28 cellular contexts compared by ENCODE assay signal in genomic region chr4:105976913-105977312, GRCh38.
"Had no signal": no experiment of that assay in that cellular context is flagged by ENCODE, and none has a peak within 500 bp of the region (broad histone marks: within the 10 kb centered on the region; RNA-seq: fewer than 3 reads in every experiment).

No MANE protein-coding gene starts in this region.

- H3K27me3 ChIP-seq: adrenal gland, brain microvascular endothelial cell, colonic mucosa, esophagus squamous epithelium, gastroesophageal sphincter, heart right ventricle had no signal

- H3K36me3 ChIP-seq: adrenal gland, brain microvascular endothelial cell, colonic mucosa, esophagus squamous epithelium, gastroesophageal sphincter, heart right ventricle, WERI-Rb-1 had no signal

- DNase-seq: activated B cell treated with CpG ODN at 0.5 μM for 24 hours; activated CD4-positive, alpha-beta T cell treated with anti-CD3 and anti-CD28 coated beads for 48 hours; activated CD4-positive, alpha-beta T cell treated with anti-CD3 and anti-CD28 coated beads, Interleukin-2, amount 50 U/mL, for 1 hour; activated CD4-positive, alpha-beta T cell treated with anti-CD3 and anti-CD28 coated beads, Interleukin-2, amount 50 U/mL, for 48 hours; activated CD8-positive, alpha-beta memory T cell treated with anti-CD3 and anti-CD28 coated beads for 24 hours; activated CD8-positive, alpha-beta T cell treated with anti-CD3 and anti-CD28 coated beads for 36 hours; activated effector memory CD4-positive, alpha-beta T cell treated with Interleukin-2 at 50 U/mL for 16 hours; activated naive CD4-positive, alpha-beta T cell treated with anti-CD3 and anti-CD28 coated beads for 36 hours; activated naive CD8-positive, alpha-beta T cell treated with anti-CD3 and anti-CD28 coated beads for 36 hours; activated naive CD8-positive, alpha-beta T cell treated with anti-CD3 and anti-CD28 coated beads, Interleukin-2, amount 50 U/mL, for 24 hours; activated T-cell treated with anti-CD3 and anti-CD28 coated beads, Interleukin-2, amount 50 U/mL, for 4 hours; adrenal gland; brain microvascular endothelial cell; central memory CD4-positive, alpha-beta T cell; cerebellar nuclear complex; colonic mucosa; effector CD8-positive, alpha-beta T cell; esophagus squamous epithelium; foreskin melanocyte; heart right ventricle; hippocampal formation; T-helper 2 cell; WERI-Rb-1 had no signal

- H3K27ac ChIP-seq: adrenal gland, brain microvascular endothelial cell, colonic mucosa, epithelial cell of prostate, esophagus squamous epithelium, gastroesophageal sphincter, heart right ventricle, WERI-Rb-1 had no signal

- H3K4me1 ChIP-seq: adrenal gland, colonic mucosa, esophagus squamous epithelium, gastroesophageal sphincter had no signal

- H3K4me1 Mint-ChIP-seq: activated B cell treated with CpG ODN at 0.5 μM for 24 hours; activated naive CD4-positive, alpha-beta T cell treated with anti-CD3 and anti-CD28 coated beads, Interleukin-2, amount 50 U/mL, for 24 hours; activated naive CD8-positive, alpha-beta T cell treated with anti-CD3 and anti-CD28 coated beads for 36 hours; activated naive CD8-positive, alpha-beta T cell treated with anti-CD3 and anti-CD28 coated beads, Interleukin-2, amount 50 U/mL, for 24 hours; activated T-helper 17 cell treated with anti-CD3 and anti-CD28 coated beads, Interleukin-2, amount 50 U/mL, for 72 hours had no signal

- H3K9me3 ChIP-seq: adrenal gland, colonic mucosa, esophagus squamous epithelium, gastroesophageal sphincter had no signal

- H3K36me3 Mint-ChIP-seq: activated naive CD4-positive, alpha-beta T cell treated with anti-CD3 and anti-CD28 coated beads, Interleukin-2, amount 50 U/mL, for 24 hours; activated naive CD8-positive, alpha-beta T cell treated with anti-CD3 and anti-CD28 coated beads for 36 hours had no signal

- ATAC-seq: activated CD4-positive, CD25-positive, alpha-beta regulatory T cell treated with anti-CD3 and anti-CD28 coated beads, Interleukin-2, amount 50 U/mL, for 24 hours; activated CD8-positive, alpha-beta T cell treated with anti-CD3 and anti-CD28 coated beads for 36 hours; activated naive CD8-positive, alpha-beta T cell treated with anti-CD3 and anti-CD28 coated beads, Interleukin-2, amount 50 U/mL, for 24 hours; activated T-cell treated with anti-CD3 and anti-CD28 coated beads, Interleukin-2, amount 50 U/mL, for 4 hours; activated T-helper 17 cell treated with anti-CD3 and anti-CD28 coated beads, Interleukin-2, amount 50 U/mL, for 72 hours; gastroesophageal sphincter; heart right ventricle had no signal

- H3K27me3 Mint-ChIP-seq: activated B cell treated with CpG ODN at 0.5 μM for 24 hours; activated CD8-positive, alpha-beta T cell treated with anti-CD3 and anti-CD28 coated beads for 36 hours; activated naive CD4-positive, alpha-beta T cell treated with anti-CD3 and anti-CD28 coated beads, Interleukin-2, amount 50 U/mL, for 24 hours; activated naive CD8-positive, alpha-beta T cell treated with anti-CD3 and anti-CD28 coated beads for 36 hours; activated naive CD8-positive, alpha-beta T cell treated with anti-CD3 and anti-CD28 coated beads, Interleukin-2, amount 50 U/mL, for 24 hours; activated T-helper 17 cell treated with anti-CD3 and anti-CD28 coated beads, Interleukin-2, amount 50 U/mL, for 72 hours had no signal

- H3K4me3 Mint-ChIP-seq: activated B cell treated with CpG ODN at 0.5 μM for 24 hours; activated CD8-positive, alpha-beta T cell treated with anti-CD3 and anti-CD28 coated beads for 36 hours; activated naive CD4-positive, alpha-beta T cell treated with anti-CD3 and anti-CD28 coated beads for 36 hours; activated naive CD4-positive, alpha-beta T cell treated with anti-CD3 and anti-CD28 coated beads, Interleukin-2, amount 50 U/mL, for 24 hours; activated naive CD8-positive, alpha-beta T cell treated with anti-CD3 and anti-CD28 coated beads for 36 hours; activated naive CD8-positive, alpha-beta T cell treated with anti-CD3 and anti-CD28 coated beads, Interleukin-2, amount 50 U/mL, for 24 hours; activated T-cell treated with anti-CD3 and anti-CD28 coated beads, Interleukin-2, amount 50 U/mL, for 4 hours; activated T-helper 17 cell treated with anti-CD3 and anti-CD28 coated beads, Interleukin-2, amount 50 U/mL, for 72 hours had no signal

- H3K4me3 ChIP-seq: adrenal gland, colonic mucosa, esophagus squamous epithelium, gastroesophageal sphincter, heart right ventricle had no signal

- H3K9me3 Mint-ChIP-seq: activated naive CD4-positive, alpha-beta T cell treated with anti-CD3 and anti-CD28 coated beads, Interleukin-2, amount 50 U/mL, for 24 hours; activated T-cell treated with anti-CD3 and anti-CD28 coated beads, Interleukin-2, amount 50 U/mL, for 4 hours; activated T-helper 17 cell treated with anti-CD3 and anti-CD28 coated beads, Interleukin-2, amount 50 U/mL, for 72 hours had no signal

- H3K27ac Mint-ChIP-seq: activated B cell treated with CpG ODN at 0.5 μM for 24 hours; activated CD8-positive, alpha-beta T cell treated with anti-CD3 and anti-CD28 coated beads for 36 hours; activated naive CD4-positive, alpha-beta T cell treated with anti-CD3 and anti-CD28 coated beads for 36 hours; activated naive CD4-positive, alpha-beta T cell treated with anti-CD3 and anti-CD28 coated beads, Interleukin-2, amount 50 U/mL, for 24 hours; activated naive CD8-positive, alpha-beta T cell treated with anti-CD3 and anti-CD28 coated beads for 36 hours; activated naive CD8-positive, alpha-beta T cell treated with anti-CD3 and anti-CD28 coated beads, Interleukin-2, amount 50 U/mL, for 24 hours; activated T-helper 17 cell treated with anti-CD3 and anti-CD28 coated beads, Interleukin-2, amount 50 U/mL, for 72 hours had no signal
